8 cellular contexts compared by ENCODE assay signal in genomic region chr6:122322824-122323223, GRCh38.
DNase-seq lines count a peak whose midpoint lies in the region; ATAC-seq and TF ChIP-seq lines count a peak whose summit lies in the region.

No MANE protein-coding gene starts in this region.

- no peak overlapping the region for H3K27ac ChIP-seq in DOHH2 (ENCODE audit: low read depth, low read length)

- no peaks in the 10 kb centered on the region for H4K20me1 ChIP-seq in DOHH2 (ENCODE audit: control insufficient read depth, insufficient read depth, low read depth, low read length)

- no peak for DNase-seq in activated naive CD4-positive, alpha-beta T cell treated with anti-CD3 and anti-CD28 coated beads, Interleukin-2, amount 50 U/mL, for 72 hours (ENCODE audit: low spot score in 2 of 2)
- DNase-seq in left lobe of liver (ENCODE audit: low spot score) (no peak), GM19240 (ENCODE audit: insufficient read length, low spot score) (no peak), OCI-M2 (lab: John Stamatoyannopoulos, UW; ENCODE audit: unreplicated experiment) (no peak), UCSD-AML1 (lab: John Stamatoyannopoulos, UW; ENCODE audit: unreplicated experiment) (no peak)

- H3K9me2 ChIP-seq in DOHH2 (replicated peaks; ENCODE audit: control insufficient read depth, low read length): no peaks in the 10 kb centered on the region

- ATAC-seq in activated naive CD4-positive, alpha-beta T cell treated with anti-CD3 and anti-CD28 coated beads, Interleukin-2, amount 50 U/mL, for 72 hours: peak; percentile 20 to 48
- ATAC-seq in left lobe of liver (peak; percentile 45), HG03097 (IDR thresholded peaks at IDR 0.05; ENCODE audit: low FRiP score, unreplicated experiment) (no peak)

- H3F3A ChIP-seq in DOHH2 (ENCODE audit: control insufficient read depth, insufficient read depth): no peaks in the 10 kb centered on the region

- no peaks in the 10 kb centered on the region for H3K4me1 ChIP-seq in DOHH2 (ENCODE audit: control insufficient read depth, low read length)

- TF ChIP-seq CTCF in DOHH2 (IDR thresholded peaks at IDR 0.05; ENCODE audit: low read depth, low read length, poor library complexity, severe bottlenecking): no peak

- no peaks in the 10 kb centered on the region for H3K36me3 Mint-ChIP-seq in IgD-negative memory B cell
- H3K36me3 Mint-ChIP-seq in activated naive CD4-positive, alpha-beta T cell treated with anti-CD3 and anti-CD28 coated beads, Interleukin-2, amount 50 U/mL, for 72 hours: peaks cover 0 to 6% of the 10 kb centered on the region in 2 donors

- H3K4me3 Mint-ChIP-seq in IgD-negative memory B cell: peak overlapping the region; percentile 46 to 91 (median 78)

- H3K4me1 Mint-ChIP-seq in IgD-negative memory B cell: peaks cover 6 to 14% (median 12%) of the 10 kb centered on the region in 3 donors

- peaks cover 0 to 2% (median 0%) of the 10 kb centered on the region in 3 donors for H3K9me3 Mint-ChIP-seq in IgD-negative memory B cell
- no peaks in the 10 kb centered on the region for H3K9me3 Mint-ChIP-seq in activated naive CD4-positive, alpha-beta T cell treated with anti-CD3 and anti-CD28 coated beads, Interleukin-2, amount 50 U/mL, for 72 hours

- H3K4me2 ChIP-seq in DOHH2 (ENCODE audit: low read length): peak overlapping the region; percentile 5; the same call in 1 of the 2 replicates

- H3K27me3 ChIP-seq in DOHH2 (ENCODE audit: control insufficient read depth, low read length): no peaks in the 10 kb centered on the region

- no peaks in the 10 kb centered on the region for H3K36me3 ChIP-seq in DOHH2 (ENCODE audit: control insufficient read depth, low read length)

- no peaks in the 10 kb centered on the region for H3K9me3 ChIP-seq in DOHH2 (ENCODE audit: control insufficient read depth, insufficient read depth, low read length)

- H3K27me3 Mint-ChIP-seq in IgD-negative memory B cell: peaks cover 2% of the 10 kb centered on the region

- H3K79me2 ChIP-seq in DOHH2 (ENCODE audit: control insufficient read depth, low read length): no peaks in the 10 kb centered on the region

- H3K4me3 ChIP-seq in DOHH2 (ENCODE audit: low read length): 0 out of 2 replicates have a peak overlapping the region, but pooled peaks have one; percentile 4

- no peak overlapping the region for H3K27ac Mint-ChIP-seq in IgD-negative memory B cell
- H3K27ac Mint-ChIP-seq in activated naive CD4-positive, alpha-beta T cell treated with anti-CD3 and anti-CD28 coated beads, Interleukin-2, amount 50 U/mL, for 72 hours: peak overlapping the region; percentile 52 to 80

Comparison
In these comparisons a context has a peak if more than half of its experiments do, and no peak if none do; other contexts are left out.
1. H3K27ac Mint-ChIP-seq: peak in activated naive CD4-positive, alpha-beta T cell treated with anti-CD3 and anti-CD28 coated beads, Interleukin-2, amount 50 U/mL, for 72 hours (2 of 2); none in IgD-negative memory B cell (0 of 3).